In genomic region chr6:165986647-165987482, GRCh38 we compare ENCODE assay signal across 10 cellular contexts.
DNase-seq lines count a peak whose midpoint lies in the region; ATAC-seq, FAIRE-seq and TF ChIP-seq lines count a peak whose summit lies in the region.
"Had no signal": no experiment of that assay in that cellular context is flagged by ENCODE, and none has a peak within 500 bp of the region (broad histone marks: within the 10 kb centered on the region; RNA-seq: fewer than 3 reads in every experiment).

No MANE protein-coding gene starts in this region.

- DNase-seq in HFFc6 (no peak), astrocyte of the spinal cord (ENCODE audit: low read depth, low spot score) (peak; percentile 46), kidney glomerular epithelial cell (lab: John Stamatoyannopoulos, UW) (no peak), H54 (ENCODE audit: insufficient read length, low spot score) (no peak)
- no peak for DNase-seq in stimulated activated naive B cell treated with anti-CD40 and anti-IgM and Interleukin-4, amounts not matched to agents 10 μg/mL and 1 μg/mL and 100 μg/mL, for 72 hours
- no peak for DNase-seq in stimulated activated naive CD8-positive, alpha-beta T cell treated with anti-CD3 and anti-CD28 coated beads, Interleukin-15, Interleukin-2, amounts not matched to agents 100 U/mL and 50 U/mL, for 24 hours
- no peak for DNase-seq in central memory CD4-positive, alpha-beta T cell
- DNase-seq: activated CD4-positive, CD25-positive, alpha-beta regulatory T cell treated with anti-CD3 and anti-CD28 coated beads, Interleukin-2, amount 50 U/mL, for 72 hours had no signal

- H3K27me3 ChIP-seq in iPS-15b (ENCODE audit: control insufficient read depth, insufficient read depth, low read length), result peaks cover 96% of the 10 kb centered on the region

- TF ChIP-seq CTCF in HFFc6 (IDR thresholded peaks at IDR 0.05), result no peak
- no peak for TF ChIP-seq CTCF in astrocyte of the spinal cord (IDR thresholded peaks at IDR 0.05; ENCODE audit: low read depth, low read length)

- FAIRE-seq in H54 (lab: Jason Lieb, UNC), result no peak

- H3K27me3 Mint-ChIP-seq in HFFc6 (ENCODE audit: insufficient read depth), result peaks cover 1% of the 10 kb centered on the region
- H3K27me3 Mint-ChIP-seq in stimulated activated naive B cell treated with anti-CD40 and anti-IgM and Interleukin-4, amounts not matched to agents 10 μg/mL and 1 μg/mL and 100 μg/mL, for 72 hours, result peaks cover 60 to 71% of the 10 kb centered on the region in 2 donors

- TF ChIP-seq POLR2A in H54 (IDR thresholded peaks at IDR 0.05; ENCODE audit: low read depth, low read length), result no peak

- in situ Hi-C loops in astrocyte of the spinal cord (cut with HindIII; ENCODE audit: low sequenced_read_pairs), result no loop called here

- peaks cover 21% of the 10 kb centered on the region for H3K9me3 Mint-ChIP-seq in HFFc6
- H3K9me3 Mint-ChIP-seq in stimulated activated naive B cell treated with anti-CD40 and anti-IgM and Interleukin-4, amounts not matched to agents 10 μg/mL and 1 μg/mL and 100 μg/mL, for 72 hours, result no peaks in the 10 kb centered on the region

- H3K4me1 ChIP-seq in iPS-15b (ENCODE audit: control insufficient read depth, insufficient read depth, low read length), result peaks cover 4% of the 10 kb centered on the region

- no peak overlapping the region for H3K9ac ChIP-seq in iPS-15b (ENCODE audit: low read depth, low read length)

- H3K36me3 Mint-ChIP-seq in HFFc6 (ENCODE audit: low read depth), result no peaks in the 10 kb centered on the region
- no peaks in the 10 kb centered on the region for H3K36me3 Mint-ChIP-seq in stimulated activated naive B cell treated with anti-CD40 and anti-IgM and Interleukin-4, amounts not matched to agents 10 μg/mL and 1 μg/mL and 100 μg/mL, for 72 hours

- H3K4me3 Mint-ChIP-seq in HFFc6, result peak overlapping the region; percentile 76
- H3K4me3 Mint-ChIP-seq in stimulated activated naive B cell treated with anti-CD40 and anti-IgM and Interleukin-4, amounts not matched to agents 10 μg/mL and 1 μg/mL and 100 μg/mL, for 72 hours, result peak overlapping the region in 1 of 2 donors; percentile 1

- H3K4me1 Mint-ChIP-seq in HFFc6 (ENCODE audit: low read depth), result no peaks in the 10 kb centered on the region
- peaks cover 5 to 21% of the 10 kb centered on the region in 2 donors for H3K4me1 Mint-ChIP-seq in stimulated activated naive B cell treated with anti-CD40 and anti-IgM and Interleukin-4, amounts not matched to agents 10 μg/mL and 1 μg/mL and 100 μg/mL, for 72 hours

- no peaks in the 10 kb centered on the region for H3K9me3 ChIP-seq in iPS-15b (ENCODE audit: control insufficient read depth, insufficient read depth, low read length)
- H3K9me3 ChIP-seq: neutrophil had no signal

- H3K4me3 ChIP-seq in astrocyte of the spinal cord (ENCODE audit: low read depth, low read length), result peak overlapping the region; percentile 48
- H3K4me3 ChIP-seq in iPS-15b (ENCODE audit: low read depth, low read length), result peak overlapping the region; percentile 65

- H3K36me3 ChIP-seq in iPS-15b (ENCODE audit: control insufficient read depth, insufficient read depth, low read length), result no peaks in the 10 kb centered on the region
- H3K36me3 ChIP-seq: neutrophil had no signal

- H3K27ac Mint-ChIP-seq in HFFc6, result no peak overlapping the region
- H3K27ac Mint-ChIP-seq in stimulated activated naive B cell treated with anti-CD40 and anti-IgM and Interleukin-4, amounts not matched to agents 10 μg/mL and 1 μg/mL and 100 μg/mL, for 72 hours, result peak overlapping the region; percentile 44

- ATAC-seq in stimulated activated naive B cell treated with anti-CD40 and anti-IgM and Interleukin-4, amounts not matched to agents 10 μg/mL and 1 μg/mL and 100 μg/mL, for 72 hours (replicated peaks), result no peak
- no peak for ATAC-seq in stimulated activated naive CD8-positive, alpha-beta T cell treated with anti-CD3 and anti-CD28 coated beads, Interleukin-15, Interleukin-2, amounts not matched to agents 100 U/mL and 50 U/mL, for 24 hours
